ENCODE assay signal across 9 cellular contexts in genomic region chr15:69718916-69719315, GRCh38.
DNase-seq lines count a peak whose midpoint lies in the region; ATAC-seq and TF ChIP-seq lines count a peak whose summit lies in the region.
"Had no signal": no experiment of that assay in that cellular context is flagged by ENCODE, and none has a peak within 500 bp of the region (broad histone marks: within the 10 kb centered on the region; RNA-seq: fewer than 3 reads in every experiment).

No MANE protein-coding gene starts in this region.

- no peak overlapping the region for H3K27ac ChIP-seq in lung (ENCODE audit: low read depth in 1 of 2, low read length in 1 of 2)

- DNase-seq in stimulated activated CD4-positive, alpha-beta T cell treated with anti-CD3 and anti-CD28 coated beads, Interleukin-4, amount 100 ng/mL, for 24 hours: peak; percentile 15
- DNase-seq in stimulated activated CD4-positive, alpha-beta T cell treated with anti-CD3 and anti-CD28 coated beads, Interleukin-2, amount 100 ng/mL, for 48 hours: no peak
- DNase-seq in activated CD8-positive, alpha-beta T cell treated with anti-CD3 and anti-CD28 coated beads for 36 hours: peak; percentile 67
- DNase-seq in lung (ENCODE audit: low spot score) (peak; percentile 30), NCI-H2107 treated with DMSO at 0.1 percent for 48 hours (lab: John Stamatoyannopoulos, UW; ENCODE audit: unreplicated experiment) (no peak), dedifferentiated amniotic fluid mesenchymal stem cell (ENCODE audit: extremely low spot score) (no peak), COLO829 (ENCODE audit: low spot score) (no peak)
- DNase-seq: NCI-H187 had no signal

- CTCF ChIA-PET in activated CD8-positive, alpha-beta T cell treated with anti-CD3 and anti-CD28 coated beads for 36 hours (lab: Charles Lee): interaction anchor here (1.0 to 1.7 kb wide), 4 partner anchors 9 to 770 kb away, joined by 3 to 8 read pairs (median 3); no protein-coding TSS in a partner anchor

- peaks cover 89% of the 10 kb centered on the region for H3K4me1 Mint-ChIP-seq in activated CD8-positive, alpha-beta T cell treated with anti-CD3 and anti-CD28 coated beads for 36 hours (ENCODE audit: low read depth)

- H3K4me1 ChIP-seq in lung (ENCODE audit: control insufficient read depth in 2 of 2, insufficient read depth in 2 of 2, low read length in 2 of 2): peaks cover 0 to 2% of the 10 kb centered on the region in 2 donors

- TF ChIP-seq CTCF in activated CD8-positive, alpha-beta T cell treated with anti-CD3 and anti-CD28 coated beads for 36 hours (IDR thresholded peaks at IDR 0.05): no peak
- no peak for TF ChIP-seq CTCF in lung (IDR thresholded peaks at IDR 0.05; ENCODE audit: control extremely low read depth, extremely low read depth)

- no peaks in the 10 kb centered on the region for H3K36me3 ChIP-seq in lung (ENCODE audit: control insufficient read depth in 2 of 2, insufficient read depth in 2 of 2, low read length in 2 of 2)

- H3K27ac Mint-ChIP-seq in activated CD8-positive, alpha-beta T cell treated with anti-CD3 and anti-CD28 coated beads for 36 hours: peak overlapping the region; percentile 87

- H3K4me3 Mint-ChIP-seq in activated CD8-positive, alpha-beta T cell treated with anti-CD3 and anti-CD28 coated beads for 36 hours: no peak overlapping the region

- 19 to 42% methylated on average over 4 of the region's 4 CpGs for WGBS in lung, 2 donors

- ATAC-seq in activated CD8-positive, alpha-beta T cell treated with anti-CD3 and anti-CD28 coated beads for 36 hours: peak; percentile 35
- ATAC-seq in lung (ENCODE audit: insufficient read depth, low FRiP score) (peak; percentile 76), GM21367 (IDR thresholded peaks at IDR 0.05; ENCODE audit: unreplicated experiment) (no peak)

- H3K27me3 Mint-ChIP-seq in activated CD8-positive, alpha-beta T cell treated with anti-CD3 and anti-CD28 coated beads for 36 hours: no peaks in the 10 kb centered on the region

- H3K4me3 ChIP-seq in lung: no peak overlapping the region

- no peaks in the 10 kb centered on the region for H3K27me3 ChIP-seq in lung (ENCODE audit: control insufficient read depth, insufficient read depth)

- H3K9me3 ChIP-seq in lung (ENCODE audit: control insufficient read depth in 2 of 2, insufficient read depth in 1 of 2, low read length in 1 of 2): no peaks in the 10 kb centered on the region

- intact Hi-C loops in activated CD8-positive, alpha-beta T cell treated with anti-CD3 and anti-CD28 coated beads for 36 hours (cut with micrococcal nuclease): no loop called here

- POLR2A ChIA-PET in activated CD8-positive, alpha-beta T cell treated with anti-CD3 and anti-CD28 coated beads for 36 hours (lab: Charles Lee): interaction anchor here (0.9 kb wide), 1 partner anchor 142 kb away, joined by 3 read pairs; no protein-coding TSS in a partner anchor

- peaks cover 1% of the 10 kb centered on the region for H3K9me3 Mint-ChIP-seq in activated CD8-positive, alpha-beta T cell treated with anti-CD3 and anti-CD28 coated beads for 36 hours

- peaks cover 4% of the 10 kb centered on the region for H3K36me3 Mint-ChIP-seq in activated CD8-positive, alpha-beta T cell treated with anti-CD3 and anti-CD28 coated beads for 36 hours (ENCODE audit: low read depth)

Comparison
In these comparisons a context has a peak if more than half of its experiments do, and no peak if none do; other contexts are left out.
1. DNase-seq: peak in stimulated activated CD4-positive, alpha-beta T cell treated with anti-CD3 and anti-CD28 coated beads, Interleukin-4, amount 100 ng/mL, for 24 hours (single experiment), activated CD8-positive, alpha-beta T cell treated with anti-CD3 and anti-CD28 coated beads for 36 hours (single experiment) and lung (single experiment); none in stimulated activated CD4-positive, alpha-beta T cell treated with anti-CD3 and anti-CD28 coated beads, Interleukin-2, amount 100 ng/mL, for 48 hours (0 of 2), NCI-H2107 treated with DMSO at 0.1 percent for 48 hours (single experiment), dedifferentiated amniotic fluid mesenchymal stem cell (single experiment) and COLO829 (single experiment).